1 cellular context compared by ENCODE assay signal in the genomic region with DNA sequence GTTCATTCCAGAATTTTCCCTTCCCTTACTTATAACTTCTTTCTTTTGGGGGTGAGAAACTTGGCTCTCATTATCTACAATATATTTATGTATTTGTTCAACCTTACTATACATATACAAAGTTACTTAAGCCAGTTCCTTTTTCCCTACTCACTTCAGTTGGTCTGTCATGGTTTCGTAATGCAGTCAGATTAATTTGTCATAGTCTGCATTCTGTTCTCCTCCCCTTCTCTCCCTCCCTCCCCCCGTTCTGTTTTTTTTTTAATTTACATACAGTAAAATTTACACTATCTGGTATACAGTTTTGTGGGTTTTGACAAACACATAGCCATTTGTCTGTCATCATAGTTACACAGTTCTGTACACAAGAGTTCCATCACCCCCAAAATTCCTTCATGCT.
TF ChIP-seq lines count a peak whose summit lies in the region.

No MANE protein-coding gene starts in this region.

TF ChIP-seq in HepG2, 621 proteins besides CTCF, POLR2A, EP300 and RAD21 (continued from another document):
- TF ChIP-seq, protein P1, sequence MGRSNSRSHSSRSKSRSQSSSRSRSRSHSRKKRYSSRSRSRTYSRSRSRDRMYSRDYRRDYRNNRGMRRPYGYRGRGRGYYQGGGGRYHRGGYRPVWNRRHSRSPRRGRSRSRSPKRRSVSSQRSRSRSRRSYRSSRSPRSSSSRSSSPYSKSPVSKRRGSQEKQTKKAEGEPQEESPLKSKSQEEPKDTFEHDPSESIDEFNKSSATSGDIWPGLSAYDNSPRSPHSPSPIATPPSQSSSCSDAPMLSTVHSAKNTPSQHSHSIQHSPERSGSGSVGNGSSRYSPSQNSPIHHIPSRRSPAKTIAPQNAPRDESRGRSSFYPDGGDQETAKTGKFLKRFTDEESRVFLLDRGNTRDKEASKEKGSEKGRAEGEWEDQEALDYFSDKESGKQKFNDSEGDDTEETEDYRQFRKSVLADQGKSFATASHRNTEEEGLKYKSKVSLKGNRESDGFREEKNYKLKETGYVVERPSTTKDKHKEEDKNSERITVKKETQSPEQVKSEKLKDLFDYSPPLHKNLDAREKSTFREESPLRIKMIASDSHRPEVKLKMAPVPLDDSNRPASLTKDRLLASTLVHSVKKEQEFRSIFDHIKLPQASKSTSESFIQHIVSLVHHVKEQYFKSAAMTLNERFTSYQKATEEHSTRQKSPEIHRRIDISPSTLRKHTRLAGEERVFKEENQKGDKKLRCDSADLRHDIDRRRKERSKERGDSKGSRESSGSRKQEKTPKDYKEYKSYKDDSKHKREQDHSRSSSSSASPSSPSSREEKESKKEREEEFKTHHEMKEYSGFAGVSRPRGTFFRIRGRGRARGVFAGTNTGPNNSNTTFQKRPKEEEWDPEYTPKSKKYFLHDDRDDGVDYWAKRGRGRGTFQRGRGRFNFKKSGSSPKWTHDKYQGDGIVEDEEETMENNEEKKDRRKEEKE (IDR thresholded peaks at IDR 0.05) = no peak
- TF ChIP-seq, protein P2, sequence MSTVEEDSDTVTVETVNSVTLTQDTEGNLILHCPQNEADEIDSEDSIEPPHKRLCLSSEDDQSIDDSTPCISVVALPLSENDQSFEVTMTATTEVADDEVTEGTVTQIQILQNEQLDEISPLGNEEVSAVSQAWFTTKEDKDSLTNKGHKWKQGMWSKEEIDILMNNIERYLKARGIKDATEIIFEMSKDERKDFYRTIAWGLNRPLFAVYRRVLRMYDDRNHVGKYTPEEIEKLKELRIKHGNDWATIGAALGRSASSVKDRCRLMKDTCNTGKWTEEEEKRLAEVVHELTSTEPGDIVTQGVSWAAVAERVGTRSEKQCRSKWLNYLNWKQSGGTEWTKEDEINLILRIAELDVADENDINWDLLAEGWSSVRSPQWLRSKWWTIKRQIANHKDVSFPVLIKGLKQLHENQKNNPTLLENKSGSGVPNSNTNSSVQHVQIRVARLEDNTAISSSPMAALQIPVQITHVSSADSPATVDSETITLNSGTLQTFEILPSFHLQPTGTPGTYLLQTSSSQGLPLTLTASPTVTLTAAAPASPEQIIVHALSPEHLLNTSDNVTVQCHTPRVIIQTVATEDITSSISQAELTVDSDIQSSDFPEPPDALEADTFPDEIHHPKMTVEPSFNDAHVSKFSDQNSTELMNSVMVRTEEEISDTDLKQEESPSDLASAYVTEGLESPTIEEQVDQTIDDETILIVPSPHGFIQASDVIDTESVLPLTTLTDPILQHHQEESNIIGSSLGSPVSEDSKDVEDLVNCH (CRISPR knock-in tag; IDR thresholded peaks at IDR 0.05) = no peak
- no peak for TF ChIP-seq ZSCAN31 (CRISPR knock-in tag; IDR thresholded peaks at IDR 0.05; ENCODE audit: low read depth)
- no peak for TF ChIP-seq ZNF703 (CRISPR knock-in tag; IDR thresholded peaks at IDR 0.05; ENCODE audit: borderline replicate concordance)
- TF ChIP-seq ZNF850 (CRISPR knock-in tag; conservative IDR thresholded peaks at IDR 0.05) = no peak
- TF ChIP-seq KAT2B (IDR thresholded peaks at IDR 0.05; ENCODE audit: borderline replicate concordance, low read depth, low read length) = no peak
